ENCODE assay signal across 13 cellular contexts in genomic region chr19:1286859-1287621, GRCh38. TPM values are rescaled to one million over a fixed set of nuclear protein-coding genes. Genes with fewer than 3 reads are reported as not detected.
A peak's percentile ranks its signal among the peaks of the same experiment; 100 is the strongest.
DNase-seq lines count a peak whose midpoint lies in the region; ATAC-seq, FAIRE-seq and TF ChIP-seq lines count a peak whose summit lies in the region.
"Had no signal": no experiment of that assay in that cellular context is flagged by ENCODE, and none has a peak within 500 bp of the region (broad histone marks: within the 10 kb centered on the region; RNA-seq: fewer than 3 reads in every experiment).

No MANE protein-coding gene starts in this region.

- no peak for TF ChIP-seq POLR2A in right lobe of liver (IDR thresholded peaks at IDR 0.05)

- FAIRE-seq in astrocyte (lab: Jason Lieb, UNC): no peak
- FAIRE-seq: A204.1 had no signal

- H2AFZ ChIP-seq in astrocyte (ENCODE audit: low read depth, low read length) (no peak overlapping the region), smooth muscle cell (ENCODE audit: low read depth) (no peak overlapping the region)

- DNase-seq in activated T-cell treated with anti-CD3 and anti-CD28 coated beads, Interleukin-2, amount 50 U/mL, for 24 hours: no peak
- DNase-seq in activated T-cell treated with anti-CD3 and anti-CD28 coated beads for 4 hours: no peak
- DNase-seq in astrocyte (ENCODE audit: low read depth): no peak
- no peak for DNase-seq in right lobe of liver
- no peak for DNase-seq in smooth muscle cell (lab: John Stamatoyannopoulos, UW; ENCODE audit: unreplicated experiment)
- DNase-seq in NCI-H446 treated with DMSO at 0.1 percent for 48 hours (lab: John Stamatoyannopoulos, UW): no peak
- no peak for DNase-seq in iPS-NIHi7 (ENCODE audit: extremely low spot score)
- DNase-seq: activated CD8-positive, alpha-beta memory T cell treated with anti-CD3 and anti-CD28 coated beads, Interleukin-2, amount 10 ng/mL, durations not matched to agents 7 days and 5 days; foreskin fibroblast; NCI-H1048; uterus had no signal

- H3K27ac Mint-ChIP-seq in activated T-cell treated with anti-CD3 and anti-CD28 coated beads, Interleukin-2, amount 50 U/mL, for 24 hours: no peak overlapping the region
- H3K27ac Mint-ChIP-seq in astrocyte (ENCODE audit: unreplicated experiment): no peak overlapping the region
- H3K27ac Mint-ChIP-seq: activated CD8-positive, alpha-beta memory T cell treated with anti-CD3 and anti-CD28 coated beads, Interleukin-2, amount 10 ng/mL, durations not matched to agents 7 days and 5 days had no signal

- H3K27ac ChIP-seq in astrocyte (ENCODE audit: low read depth, low read length) (no peak overlapping the region), right lobe of liver (no peak overlapping the region), smooth muscle cell (ENCODE audit: low read depth) (no peak overlapping the region)
- H3K27ac ChIP-seq: uterus had no signal

- H3K9me3 Mint-ChIP-seq in activated T-cell treated with anti-CD3 and anti-CD28 coated beads, Interleukin-2, amount 50 U/mL, for 24 hours: no peaks in the 10 kb centered on the region
- no peaks in the 10 kb centered on the region for H3K9me3 Mint-ChIP-seq in astrocyte (ENCODE audit: unreplicated experiment)

- ATAC-seq in right lobe of liver: no peak
- no peak for ATAC-seq in HG02798 (IDR thresholded peaks at IDR 0.05; ENCODE audit: poor library complexity, unreplicated experiment)
- ATAC-seq: activated CD8-positive, alpha-beta memory T cell treated with anti-CD3 and anti-CD28 coated beads, Interleukin-2, amount 10 ng/mL, durations not matched to agents 7 days and 5 days had no signal

- H3K27me3 ChIP-seq in astrocyte (ENCODE audit: insufficient read depth, low read length): peaks cover 21% of the 10 kb centered on the region
- H3K27me3 ChIP-seq in right lobe of liver: no peaks in the 10 kb centered on the region
- H3K27me3 ChIP-seq in smooth muscle cell (ENCODE audit: low read depth): no peaks in the 10 kb centered on the region

- H3K36me3 ChIP-seq in astrocyte (ENCODE audit: insufficient read depth, low read length) (no peaks in the 10 kb centered on the region), right lobe of liver (no peaks in the 10 kb centered on the region), smooth muscle cell (ENCODE audit: low read depth) (no peaks in the 10 kb centered on the region)
- H3K36me3 ChIP-seq: uterus had no signal

- H3K9me3 ChIP-seq in astrocyte (ENCODE audit: insufficient read depth, low read depth, low read length) (no peaks in the 10 kb centered on the region), right lobe of liver (no peaks in the 10 kb centered on the region), smooth muscle cell (replicated peaks; ENCODE audit: low read depth) (no peaks in the 10 kb centered on the region)
- H3K9me3 ChIP-seq: uterus had no signal

- peak overlapping the region; percentile 54 for H3K4me3 Mint-ChIP-seq in activated T-cell treated with anti-CD3 and anti-CD28 coated beads, Interleukin-2, amount 50 U/mL, for 24 hours
- peak overlapping the region; percentile 81 for H3K4me3 Mint-ChIP-seq in astrocyte (ENCODE audit: unreplicated experiment)
- H3K4me3 Mint-ChIP-seq: activated CD8-positive, alpha-beta memory T cell treated with anti-CD3 and anti-CD28 coated beads, Interleukin-2, amount 10 ng/mL, durations not matched to agents 7 days and 5 days had no signal

- H3K4me1 Mint-ChIP-seq in activated T-cell treated with anti-CD3 and anti-CD28 coated beads, Interleukin-2, amount 50 U/mL, for 24 hours (ENCODE audit: low read depth): peaks cover 3% of the 10 kb centered on the region
- no peaks in the 10 kb centered on the region for H3K4me1 Mint-ChIP-seq in astrocyte (ENCODE audit: low read depth, unreplicated experiment)

- no peaks in the 10 kb centered on the region for H3K79me2 ChIP-seq in astrocyte (ENCODE audit: insufficient read depth, low read length)
- no peaks in the 10 kb centered on the region for H3K79me2 ChIP-seq in smooth muscle cell (ENCODE audit: low read depth)

- H3K4me3 ChIP-seq in astrocyte (ENCODE audit: insufficient read depth, low read depth, low read length): no peak overlapping the region
- peak overlapping the region in 2 of 3 donors; percentile 43 to 46 for H3K4me3 ChIP-seq in right lobe of liver
- H3K4me3 ChIP-seq in smooth muscle cell: peak overlapping the region; percentile 57
- H3K4me3 ChIP-seq: uterus had no signal

- H3K36me3 Mint-ChIP-seq in activated T-cell treated with anti-CD3 and anti-CD28 coated beads, Interleukin-2, amount 50 U/mL, for 24 hours (ENCODE audit: low read depth): no peaks in the 10 kb centered on the region
- no peaks in the 10 kb centered on the region for H3K36me3 Mint-ChIP-seq in astrocyte (ENCODE audit: low read depth, unreplicated experiment)
- H3K36me3 Mint-ChIP-seq: activated CD8-positive, alpha-beta memory T cell treated with anti-CD3 and anti-CD28 coated beads, Interleukin-2, amount 10 ng/mL, durations not matched to agents 7 days and 5 days had no signal

- H4K20me1 ChIP-seq in astrocyte (ENCODE audit: insufficient read depth, low read length) (peaks cover 14% of the 10 kb centered on the region), smooth muscle cell (ENCODE audit: low read depth) (peaks cover 25% of the 10 kb centered on the region)

- H3K9ac ChIP-seq in astrocyte (ENCODE audit: low read length): no peak overlapping the region
- H3K9ac ChIP-seq in smooth muscle cell (ENCODE audit: low read depth): no peak overlapping the region

- H3K27me3 Mint-ChIP-seq in activated T-cell treated with anti-CD3 and anti-CD28 coated beads, Interleukin-2, amount 50 U/mL, for 24 hours: peaks cover 41% of the 10 kb centered on the region
- peaks cover 6% of the 10 kb centered on the region for H3K27me3 Mint-ChIP-seq in astrocyte (ENCODE audit: low read depth, unreplicated experiment)

- TF ChIP-seq CTCF in astrocyte (IDR thresholded peaks at IDR 0.05; ENCODE audit: insufficient read depth, low read depth, low read length) (no peak), right lobe of liver (IDR thresholded peaks at IDR 0.05) (no peak), smooth muscle cell (IDR thresholded peaks at IDR 0.05; ENCODE audit: borderline replicate concordance, insufficient read depth, poor library complexity, severe bottlenecking) (no peak)

- intact Hi-C loops in right lobe of liver (cut with DNase I): loop anchor here in 1 of 2 donors (10.0 kb wide), 2 partner anchors 108 to 218 kb away; no protein-coding TSS in a partner anchor

- WGBS in right lobe of liver (ENCODE audit: insufficient coverage, low coverage, low lambda C conversion rate, missing lambda C conversion rate): 63% methylated on average over 3 of the region's 35 CpGs
- 73% methylated on average over 27 of the region's 35 CpGs for WGBS in smooth muscle cell (ENCODE audit: low lambda C conversion rate)

- H3K4me1 ChIP-seq in astrocyte (ENCODE audit: insufficient read depth, low read length): peaks cover 2% of the 10 kb centered on the region
- H3K4me1 ChIP-seq in right lobe of liver: peaks cover 0 to 39% (median 16%) of the 10 kb centered on the region in 4 donors
- peaks cover 10% of the 10 kb centered on the region for H3K4me1 ChIP-seq in smooth muscle cell (ENCODE audit: low read depth)

- no peaks in the 10 kb centered on the region for H3F3A ChIP-seq in smooth muscle cell (ENCODE audit: low read depth)

- H3K4me2 ChIP-seq in astrocyte (ENCODE audit: low read length) (peak overlapping the region; percentile 65), smooth muscle cell (peak overlapping the region; percentile 86)

RNA-seq across cellular contexts. Expression of gene EFNA2, which starts 1.4 kb away (rescaled TPM):
- total RNA-seq in astrocyte: 7.0 and 8.4 TPM in 2 replicates
- 10 to 100 TPM in 1 of 6 experiments, 1 to 10 TPM in 5; 4.2 to 10.3 (median 5.6) TPM for total RNA-seq in right lobe of liver
- total RNA-seq in smooth muscle cell: 6.2 and 7.4 TPM in 2 replicates
- polyA plus RNA-seq in smooth muscle cell: 0.89 and 1.2 TPM in 2 replicates
- total RNA-seq: activated CD8-positive, alpha-beta memory T cell treated with anti-CD3 and anti-CD28 coated beads, Interleukin-2, amount 10 ng/mL, durations not matched to agents 7 days and 5 days had no signal

RNA-seq across cellular contexts. Expression of gene FAM174C, which starts 11.7 kb away (rescaled TPM):
- total RNA-seq in astrocyte: 50.5 and 50.8 TPM in 2 replicates
- total RNA-seq in right lobe of liver: 100 to 1,000 TPM in 1 of 6 experiments, 10 to 100 TPM in 5; 34.0 to 103 (median 43.8) TPM
- 33.4 and 41.5 TPM in 2 replicates for total RNA-seq in smooth muscle cell
- polyA plus RNA-seq in smooth muscle cell: 75.6 and 78.1 TPM in 2 replicates

RNA-seq across cellular contexts. Expression of gene CIRBP, which starts 17.9 kb away (rescaled TPM):
- total RNA-seq in astrocyte (184 and 215 TPM in 2 replicates), right lobe of liver (100 to 1,000 TPM in 2 of 6 experiments, 10 to 100 TPM in 4; 69.2 to 111 (median 89.5) TPM), smooth muscle cell (119 and 122 TPM in 2 replicates)
- polyA plus RNA-seq in smooth muscle cell: 215 and 235 TPM in 2 replicates

RNA-seq across cellular contexts. Expression of gene MIDN, which starts 38.7 kb away (rescaled TPM):
- total RNA-seq in astrocyte: 119 and 141 TPM in 2 replicates
- 10 to 100 TPM; 22.3 to 55.1 (median 29.3) TPM for total RNA-seq in right lobe of liver
- 25.0 and 58.5 TPM in 2 replicates for total RNA-seq in smooth muscle cell
- 65.3 and 70.6 TPM in 2 replicates for polyA plus RNA-seq in smooth muscle cell

RNA-seq across cellular contexts. Expression of gene ATP5F1D, which starts 45.5 kb away (rescaled TPM):
- total RNA-seq in astrocyte: 154 and 170 TPM in 2 replicates
- total RNA-seq in right lobe of liver: 100 to 1,000 TPM in 5 of 6 experiments, 10 to 100 TPM in 1; 98.1 to 240 (median 137) TPM
- 29.1 and 68.8 TPM in 2 replicates for total RNA-seq in smooth muscle cell
- 265 and 272 TPM in 2 replicates for polyA plus RNA-seq in smooth muscle cell
